Comparison of ENCODE assay signal across 28 cellular contexts in genomic region chr17:30854146-30854545, GRCh38.
"Had no signal": no experiment of that assay in that cellular context is flagged by ENCODE, and none has a peak within 500 bp of the region (broad histone marks: within the 10 kb centered on the region; RNA-seq: fewer than 3 reads in every experiment).

No MANE protein-coding gene starts in this region.

- H3K4me3 ChIP-seq: left ventricle myocardium inferior, lung, ovary, prostate gland, skin epidermis, testis, thyroid gland, transverse colon, upper lobe of left lung, vagina had no signal

- H3K36me3 ChIP-seq: left ventricle myocardium inferior, ovary, prostate gland, thyroid gland, transverse colon, upper lobe of left lung, vagina had no signal

- H3K27ac ChIP-seq: left ventricle myocardium inferior, ovary, prostate gland, skin epidermis, testis, thyroid gland, transverse colon, upper lobe of left lung, vagina had no signal

- H3K4me1 ChIP-seq: left ventricle myocardium inferior, prostate gland, testis, thyroid gland, transverse colon, upper lobe of left lung, vagina had no signal

- DNase-seq: hippocampal formation; left ventricle myocardium inferior; mesendoderm; naive B cell; natural killer cell; nephron progenitor cell; ovary; posterior cingulate gyrus; retina; right cardiac atrium; stimulated activated CD4-positive, alpha-beta T cell treated with anti-CD3 and anti-CD28 coated beads, Interleukin-1b, Interleukin-23, amount 100 ng/mL, for 48 hours; stimulated activated CD4-positive, alpha-beta T cell treated with anti-CD3 and anti-CD28 coated beads, Interleukin-2, amount 100 ng/mL, for 48 hours; stimulated activated CD4-positive, alpha-beta T cell treated with anti-CD3 and anti-CD28 coated beads, Interleukin-4, amount 100 ng/mL, for 4 hours; stimulated activated CD8-positive, alpha-beta memory T cell treated with anti-CD3 and anti-CD28 coated beads, Interleukin-4, amount 100 ng/mL, for 48 hours; stimulated activated naive CD4-positive, alpha-beta T cell treated with Interleukin-2 at 50 U/mL for 16 hours; stimulated activated naive CD8-positive, alpha-beta T cell treated with anti-CD3 and anti-CD28 coated beads, Interleukin-15, amount 100 ng/mL, for 72 hours; substantia nigra; testis; transverse colon; upper lobe of left lung had no signal

- ATAC-seq: natural killer cell; right cardiac atrium; sciatic nerve; stimulated activated memory B cell treated with anti-CD40 and anti-IgM and Interleukin-4, amounts not matched to agents 10 μg/mL and 1 μg/mL and 100 μg/mL, for 72 hours; stimulated activated naive CD8-positive, alpha-beta T cell treated with anti-CD3 and anti-CD28 coated beads, Interleukin-15, amount 100 ng/mL, for 72 hours had no signal

- H3K9me3 ChIP-seq: left ventricle myocardium inferior, ovary, prostate gland, testis, thyroid gland, transverse colon, upper lobe of left lung, vagina had no signal

- H3K27me3 ChIP-seq: ovary, testis, thyroid gland, transverse colon, upper lobe of left lung, vagina had no signal

- FAIRE-seq: islet of Langerhans had no signal
